1 cellular context compared by ENCODE assay signal in genomic region chr11:28123151-28123571, GRCh38.
TF ChIP-seq lines count a peak whose summit lies in the region.

No MANE protein-coding gene starts in this region.

TF ChIP-seq in GM23338, 12 proteins besides CTCF, POLR2A, EP300 and RAD21 (continued from another document):
- TF ChIP-seq ZNF462 (CRISPR knock-in tag; IDR thresholded peaks at IDR 0.05): no peak
- TF ChIP-seq ZNF114 (CRISPR knock-in tag; IDR thresholded peaks at IDR 0.05): no peak
- TF ChIP-seq POLR2AphosphoS5 (IDR thresholded peaks at IDR 0.05; ENCODE audit: low read depth): no peak
